ENCODE assay signal across 8 cellular contexts in genomic region chr5:36151434-36152323, GRCh38. TPM values are rescaled to one million over a fixed set of nuclear protein-coding genes. Genes with fewer than 3 reads are reported as not detected.
A peak's percentile ranks its signal among the peaks of the same experiment; 100 is the strongest.
DNase-seq lines count a peak whose midpoint lies in the region; TF ChIP-seq lines count a peak whose summit lies in the region.

Gene LMBRD2, minus strand, starts transcription at chr5:36151887. Its CDS starts 8,538 bp downstream, at chr5:36143349.
Gene SKP2, plus strand, starts transcription at chr5:36152111. Its CDS starts 152 bp downstream, at chr5:36152263.

- CTCF ChIA-PET in activated naive CD4-positive, alpha-beta T cell treated with anti-CD3 and anti-CD28 coated beads, Interleukin-2, amount 10 ng/mL, durations not matched to agents 7 days and 5 days (lab: Charles Lee), result interaction anchor here (0.8 to 1.9 kb wide), 5 partner anchors 10 to 90 kb away, joined by 3 to 7 read pairs (median 4); partner anchors contain the start of gene NADK2

- H3K27ac Mint-ChIP-seq in HFFc6, result peak within 1 kb of the TSS; percentile 84
- H3K27ac Mint-ChIP-seq in activated naive CD4-positive, alpha-beta T cell treated with anti-CD3 and anti-CD28 coated beads, Interleukin-2, amount 10 ng/mL, durations not matched to agents 7 days and 5 days, result peak within 1 kb of the TSS; percentile 93

- DNase-seq in GM04503 (ENCODE audit: low read depth) (peak; percentile 92), HFFc6 (peak; percentile 97), NB4 (ENCODE audit: low read depth) (peak; percentile 99), SK-N-MC (ENCODE audit: low read depth, low spot score) (peak; percentile 88), germinal center (ENCODE audit: low spot score) (peak; percentile 95), non-pigmented ciliary epithelial cell (ENCODE audit: low read depth) (peak; percentile 88), superior temporal gyrus (ENCODE audit: extremely low spot score) (peak; percentile 99)
- peak; percentile 99 for DNase-seq in activated naive CD4-positive, alpha-beta T cell treated with anti-CD3 and anti-CD28 coated beads, Interleukin-2, amount 10 ng/mL, durations not matched to agents 7 days and 5 days

- no peaks in the 10 kb centered on the region for H3K9me3 ChIP-seq in SK-N-MC (ENCODE audit: low read depth, low read length)

- H3K36me3 ChIP-seq in SK-N-MC (ENCODE audit: insufficient read depth, low read length), result peaks cover 41% of the 10 kb centered on the region

- H3K4me3 Mint-ChIP-seq in HFFc6, result peak within 1 kb of the TSS; percentile 95
- H3K4me3 Mint-ChIP-seq in activated naive CD4-positive, alpha-beta T cell treated with anti-CD3 and anti-CD28 coated beads, Interleukin-2, amount 10 ng/mL, durations not matched to agents 7 days and 5 days, result peak within 1 kb of the TSS; percentile 94

- H3K4me3 ChIP-seq in NB4 (ENCODE audit: low read depth, low read length) (peak within 1 kb of the TSS; percentile 98), SK-N-MC (peak within 1 kb of the TSS; percentile 96)

- peaks cover 29% of the 10 kb centered on the region for H3K36me3 Mint-ChIP-seq in HFFc6 (ENCODE audit: low read depth)
- H3K36me3 Mint-ChIP-seq in activated naive CD4-positive, alpha-beta T cell treated with anti-CD3 and anti-CD28 coated beads, Interleukin-2, amount 10 ng/mL, durations not matched to agents 7 days and 5 days, result peaks cover 49% of the 10 kb centered on the region

- TF ChIP-seq POLR2A in NB4 (IDR thresholded peaks at IDR 0.05; ENCODE audit: extremely low read depth, insufficient read length), result peak; percentile 96

- no peaks in the 10 kb centered on the region for H3K9me3 Mint-ChIP-seq in HFFc6
- no peaks in the 10 kb centered on the region for H3K9me3 Mint-ChIP-seq in activated naive CD4-positive, alpha-beta T cell treated with anti-CD3 and anti-CD28 coated beads, Interleukin-2, amount 10 ng/mL, durations not matched to agents 7 days and 5 days

- peaks cover 6% of the 10 kb centered on the region for H3K27me3 Mint-ChIP-seq in HFFc6 (ENCODE audit: insufficient read depth)
- no peaks in the 10 kb centered on the region for H3K27me3 Mint-ChIP-seq in activated naive CD4-positive, alpha-beta T cell treated with anti-CD3 and anti-CD28 coated beads, Interleukin-2, amount 10 ng/mL, durations not matched to agents 7 days and 5 days

- TF ChIP-seq CTCF in HFFc6 (IDR thresholded peaks at IDR 0.05), result no peak
- no peak for TF ChIP-seq CTCF in NB4 (IDR thresholded peaks at IDR 0.05; ENCODE audit: low read depth, low read length)

- H3K4me1 Mint-ChIP-seq in HFFc6 (ENCODE audit: low read depth), result peaks cover 74% of the 10 kb centered on the region
- peaks cover 67% of the 10 kb centered on the region for H3K4me1 Mint-ChIP-seq in activated naive CD4-positive, alpha-beta T cell treated with anti-CD3 and anti-CD28 coated beads, Interleukin-2, amount 10 ng/mL, durations not matched to agents 7 days and 5 days

- peak within 1 kb of the TSS; percentile 96 for H3K9ac ChIP-seq in SK-N-MC (ENCODE audit: insufficient read length)

- peak within 1 kb of the TSS; percentile 29; the same call in 1 of the 2 replicates for H3K27ac ChIP-seq in SK-N-MC

RNA-seq across cellular contexts. Expression of gene LMBRD2, which starts in this region (rescaled TPM):
- total RNA-seq in HFFc6 (2021; fragmentation: NEBNext Ultra II Directional; extraction: Animal tissue kit (Norgen Biotek cat#: 25700)), result 10 to 100 TPM in 5 of 6 experiments, 1 to 10 TPM in 1; 9.7 to 15.7 (median 12.7) TPM

RNA-seq across cellular contexts. Expression of gene SKP2, which starts in this region (rescaled TPM):
- total RNA-seq in HFFc6 (2021; fragmentation: NEBNext Ultra II Directional; extraction: Animal tissue kit (Norgen Biotek cat#: 25700)), result 10 to 100 TPM; 58.4 to 71.6 (median 67.9) TPM

Comparison
In these comparisons a context has a peak if more than half of its experiments do, and no peak if none do; other contexts are left out.
1. Peak in every context shown above with its lines: DNase-seq, H3K4me3 ChIP-seq and H3K27ac ChIP-seq.